ENCODE assay signal across 1 cellular context in the genomic region with DNA sequence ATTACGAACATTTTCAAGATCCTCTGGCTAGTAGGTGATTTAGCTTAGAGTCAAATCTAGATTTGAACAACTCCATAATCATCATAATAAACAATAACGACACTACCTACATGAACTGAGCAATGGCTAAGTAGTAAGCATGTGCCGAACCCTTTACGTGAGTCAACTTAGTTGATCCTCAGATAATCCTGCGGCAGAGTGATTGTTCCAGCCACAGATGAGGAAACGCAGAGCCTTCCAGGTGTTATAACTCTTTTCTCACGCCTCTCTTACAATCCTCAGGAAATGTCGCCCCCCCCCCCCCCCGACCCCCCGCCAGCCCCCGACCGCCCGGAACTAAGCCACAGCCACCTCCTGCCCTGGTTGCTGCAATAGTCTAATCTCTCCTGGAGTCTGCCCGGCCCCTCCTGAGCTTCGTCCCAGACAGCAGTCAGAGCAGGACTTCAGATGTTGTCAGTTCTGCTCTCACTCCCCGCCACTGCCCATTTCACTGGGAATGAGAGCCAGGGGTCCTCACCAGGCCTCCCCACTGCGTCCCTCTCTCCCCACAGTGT.
TF ChIP-seq lines count a peak whose summit lies in the region.

No MANE protein-coding gene starts in this region.

TF ChIP-seq in WTC11, 78 proteins besides CTCF, POLR2A, EP300 and RAD21 (continued from another document):
- TF ChIP-seq, protein P1, sequence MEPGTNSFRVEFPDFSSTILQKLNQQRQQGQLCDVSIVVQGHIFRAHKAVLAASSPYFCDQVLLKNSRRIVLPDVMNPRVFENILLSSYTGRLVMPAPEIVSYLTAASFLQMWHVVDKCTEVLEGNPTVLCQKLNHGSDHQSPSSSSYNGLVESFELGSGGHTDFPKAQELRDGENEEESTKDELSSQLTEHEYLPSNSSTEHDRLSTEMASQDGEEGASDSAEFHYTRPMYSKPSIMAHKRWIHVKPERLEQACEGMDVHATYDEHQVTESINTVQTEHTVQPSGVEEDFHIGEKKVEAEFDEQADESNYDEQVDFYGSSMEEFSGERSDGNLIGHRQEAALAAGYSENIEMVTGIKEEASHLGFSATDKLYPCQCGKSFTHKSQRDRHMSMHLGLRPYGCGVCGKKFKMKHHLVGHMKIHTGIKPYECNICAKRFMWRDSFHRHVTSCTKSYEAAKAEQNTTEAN (CRISPR knock-in tag; IDR thresholded peaks at IDR 0.05), result no peak
- TF ChIP-seq ELF4 (CRISPR knock-in tag; IDR thresholded peaks at IDR 0.05; ENCODE audit: low read depth), result no peak
- TF ChIP-seq, protein P2, sequence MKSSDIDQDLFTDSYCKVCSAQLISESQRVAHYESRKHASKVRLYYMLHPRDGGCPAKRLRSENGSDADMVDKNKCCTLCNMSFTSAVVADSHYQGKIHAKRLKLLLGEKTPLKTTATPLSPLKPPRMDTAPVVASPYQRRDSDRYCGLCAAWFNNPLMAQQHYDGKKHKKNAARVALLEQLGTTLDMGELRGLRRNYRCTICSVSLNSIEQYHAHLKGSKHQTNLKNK (CRISPR knock-in tag; IDR thresholded peaks at IDR 0.05), result no peak
- no peak for TF ChIP-seq TCF7 (CRISPR knock-in tag; IDR thresholded peaks at IDR 0.05; ENCODE audit: low read depth)
- TF ChIP-seq, protein P3, sequence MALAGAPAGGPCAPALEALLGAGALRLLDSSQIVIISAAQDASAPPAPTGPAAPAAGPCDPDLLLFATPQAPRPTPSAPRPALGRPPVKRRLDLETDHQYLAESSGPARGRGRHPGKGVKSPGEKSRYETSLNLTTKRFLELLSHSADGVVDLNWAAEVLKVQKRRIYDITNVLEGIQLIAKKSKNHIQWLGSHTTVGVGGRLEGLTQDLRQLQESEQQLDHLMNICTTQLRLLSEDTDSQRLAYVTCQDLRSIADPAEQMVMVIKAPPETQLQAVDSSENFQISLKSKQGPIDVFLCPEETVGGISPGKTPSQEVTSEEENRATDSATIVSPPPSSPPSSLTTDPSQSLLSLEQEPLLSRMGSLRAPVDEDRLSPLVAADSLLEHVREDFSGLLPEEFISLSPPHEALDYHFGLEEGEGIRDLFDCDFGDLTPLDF (CRISPR knock-in tag; IDR thresholded peaks at IDR 0.05), result no peak
